In the genomic region with DNA sequence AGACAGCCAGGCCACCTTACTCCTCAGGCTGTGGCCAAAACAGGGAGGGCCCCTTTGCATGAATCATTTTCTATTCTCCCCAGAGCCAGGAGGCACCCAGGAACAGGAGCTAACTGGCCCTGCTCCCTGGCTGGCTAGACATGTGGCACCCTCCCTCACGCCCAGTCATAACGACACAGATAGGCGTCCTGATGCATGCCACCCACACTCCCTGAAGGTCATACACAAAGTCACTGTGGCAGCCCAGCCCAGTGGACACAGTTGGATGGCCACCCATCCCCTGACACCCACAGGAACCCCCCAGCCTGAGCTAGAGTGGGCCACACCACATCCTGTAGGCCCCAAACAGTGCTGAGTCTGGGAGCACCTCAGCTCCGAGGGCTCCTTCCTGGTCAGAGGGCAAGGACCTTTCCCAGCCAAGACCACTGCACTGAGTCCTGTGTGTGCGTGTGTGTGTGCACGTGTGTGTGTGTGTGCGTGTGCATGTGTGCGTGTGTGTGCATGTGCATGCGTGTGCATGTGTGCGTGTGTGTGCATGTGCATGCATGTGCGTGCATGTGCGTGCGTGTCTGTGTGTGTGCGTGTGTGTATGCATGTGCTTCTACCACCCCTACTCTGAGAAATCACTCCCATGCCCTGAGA, we compare ENCODE assay signal across 10 cellular contexts. TPM values are rescaled to one million over a fixed set of nuclear protein-coding genes. Genes with fewer than 3 reads are reported as not detected.
DNase-seq lines count a peak whose midpoint lies in the region; ATAC-seq and TF ChIP-seq lines count a peak whose summit lies in the region.
"Had no signal": no experiment of that assay in that cellular context is flagged by ENCODE, and none has a peak within 500 bp of the region (broad histone marks: within the 10 kb centered on the region; RNA-seq: fewer than 3 reads in every experiment).

No MANE protein-coding gene starts in this region.

- H3K36me3 ChIP-seq in ascending aorta (no peaks in the 10 kb centered on the region), rectal smooth muscle tissue (ENCODE audit: control insufficient read depth, insufficient read depth, low read length) (no peaks in the 10 kb centered on the region), mesendoderm (ENCODE audit: control insufficient read depth, insufficient read depth, low read length) (no peaks in the 10 kb centered on the region), ovary (no peaks in the 10 kb centered on the region)

- H2BK5ac ChIP-seq in mesendoderm (ENCODE audit: low read length), result no peak overlapping the region

- H3K56ac ChIP-seq in mesendoderm (ENCODE audit: low read length), result no peak overlapping the region

- WGBS in mesendoderm (ENCODE audit: extremely low coverage, insufficient coverage, low lambda C conversion rate), result no CpG with 5 or more reads among the region's 14 CpGs
- WGBS in ovary, 3 donors, result 85 to 91% (median 86%) methylated on average over 14 of the region's 14 CpGs

- H3K4ac ChIP-seq in mesendoderm (ENCODE audit: low read depth, low read length), result no peak overlapping the region

- H3K23ac ChIP-seq in mesendoderm (ENCODE audit: low read length), result no peak overlapping the region

- no peak for TF ChIP-seq EP300 in ovary (IDR thresholded peaks at IDR 0.05)

- H4K5ac ChIP-seq in mesendoderm (ENCODE audit: low read length), result no peak overlapping the region

- H2BK120ac ChIP-seq in mesendoderm (ENCODE audit: low read depth, low read length), result no peak overlapping the region

- no peak overlapping the region for H2BK15ac ChIP-seq in mesendoderm (replicated peaks; ENCODE audit: low read depth)

- H3K79me2 ChIP-seq in mesendoderm (ENCODE audit: control insufficient read depth, insufficient read depth, low read length), result no peaks in the 10 kb centered on the region

- TF ChIP-seq CTCF in ascending aorta (IDR thresholded peaks at IDR 0.05) (no peak), ovary (IDR thresholded peaks at IDR 0.05) (no peak)

- intact Hi-C loops in ascending aorta (cut with DNase I) (loop anchor here (1.0 kb wide), 1 partner anchor 20 kb away; no protein-coding TSS in a partner anchor), ovary (cut with DNase I) (no loop called here)

- no peak overlapping the region for H3K18ac ChIP-seq in mesendoderm (ENCODE audit: low read length)

- no peaks in the 10 kb centered on the region for H3K9me3 ChIP-seq in ascending aorta
- no peaks in the 10 kb centered on the region for H3K9me3 ChIP-seq in ovary

- H3K4me2 ChIP-seq in mesendoderm (ENCODE audit: low read length), result no peak overlapping the region

- H3K4me3 ChIP-seq in ascending aorta (peak overlapping the region in 1 of 2 donors; percentile 11), rectal smooth muscle tissue (ENCODE audit: low read length) (no peak overlapping the region), mesendoderm (ENCODE audit: low read length) (no peak overlapping the region), ovary (no peak overlapping the region)

- H4K8ac ChIP-seq in mesendoderm (ENCODE audit: low read depth, low read length), result no peak overlapping the region

- H3K9ac ChIP-seq in rectal smooth muscle tissue (ENCODE audit: low read length) (no peak overlapping the region), mesendoderm (ENCODE audit: low read length) (no peak overlapping the region)

- H3K4me1 ChIP-seq in ascending aorta (peaks cover 22 to 47% of the 10 kb centered on the region in 2 donors), rectal smooth muscle tissue (ENCODE audit: control insufficient read depth, insufficient read depth, low read length) (peaks cover 48% of the 10 kb centered on the region), mesendoderm (ENCODE audit: control insufficient read depth, low read depth, low read length) (no peaks in the 10 kb centered on the region), ovary (ENCODE audit: insufficient read depth) (peaks cover 1% of the 10 kb centered on the region)

- H2AK5ac ChIP-seq in mesendoderm (ENCODE audit: low read length), result no peak overlapping the region

- no peak for TF ChIP-seq POLR2A in ovary (IDR thresholded peaks at IDR 0.05)

- no peak for DNase-seq in ascending aorta (ENCODE audit: low spot score in 2 of 2)
- DNase-seq in cerebellar cortex (ENCODE audit: low spot score), result no peak
- DNase-seq in mesendoderm, result no peak
- DNase-seq in NCI-H345 treated with DMSO at 0.1 percent for 48 hours (lab: John Stamatoyannopoulos, UW; ENCODE audit: unreplicated experiment), result no peak
- DNase-seq in ovary, result no peak

- no peaks in the 10 kb centered on the region for H3K27me3 ChIP-seq in ascending aorta
- no peaks in the 10 kb centered on the region for H3K27me3 ChIP-seq in rectal smooth muscle tissue (ENCODE audit: control insufficient read depth, insufficient read depth, low read length)
- H3K27me3 ChIP-seq in mesendoderm (ENCODE audit: insufficient read depth, low read length, poor library complexity), result no peaks in the 10 kb centered on the region
- H3K27me3 ChIP-seq in ovary, result no peaks in the 10 kb centered on the region

- peak overlapping the region; percentile 86 to 90 for H3K27ac ChIP-seq in ascending aorta
- H3K27ac ChIP-seq in rectal smooth muscle tissue (ENCODE audit: low read depth, low read length), result peak overlapping the region; percentile 82
- H3K27ac ChIP-seq in mesendoderm (ENCODE audit: low read depth, low read length), result no peak overlapping the region
- H3K27ac ChIP-seq in ovary, result no peak overlapping the region

- H3K79me1 ChIP-seq in mesendoderm (ENCODE audit: low read length), result no peaks in the 10 kb centered on the region

- ATAC-seq in GM19023 (IDR thresholded peaks at IDR 0.05; ENCODE audit: unreplicated experiment) (peak; percentile 47), HG02885 (IDR thresholded peaks at IDR 0.05; ENCODE audit: poor library complexity, unreplicated experiment) (peak; percentile 59)

RNA-seq across cellular contexts. Expression of gene TFEB, which starts 21.6 kb away (rescaled TPM):
- total RNA-seq in ascending aorta, result 18.6 TPM
- 0.11 TPM for polyA plus RNA-seq in mesendoderm (2013, experiment 1 of 2)
- polyA plus RNA-seq in mesendoderm (2013, experiment 2 of 2), result 0.22 TPM
- total RNA-seq in ovary, result 10 to 100 TPM in 4 of 7 donors, 1 to 10 TPM in 3; 7.3 to 14.9 (median 10.3) TPM
- polyA plus RNA-seq in ovary, result 1 to 10 TPM; 2.8 to 6.9 TPM

RNA-seq across cellular contexts. Expression of gene PGC, which starts 33.4 kb away (rescaled TPM):
- total RNA-seq in ascending aorta (0.53 TPM), ovary (under 1 TPM in 2 of 7 donors, not detected in 5; 0.53 to 0.94 TPM)
- polyA plus RNA-seq in mesendoderm (2013, experiment 1 of 2), result 0.13 TPM
- polyA plus RNA-seq in mesendoderm (2013, experiment 2 of 2), result 0.10 TPM
- polyA plus RNA-seq in ovary, result under 1 TPM in 1 of 2 donors, not detected in 1; 0.81 TPM
- total RNA-seq: fibroblast of lung, M059J had no signal
- polyA plus RNA-seq: fibroblast of lung had no signal

Comparison
In these comparisons a context has a peak if more than half of its experiments do, and no peak if none do; other contexts are left out.
1. H3K27ac ChIP-seq: peak in ascending aorta (2 of 2) and rectal smooth muscle tissue (single experiment); none in mesendoderm (single experiment) and ovary (0 of 2).